In the genomic region with DNA sequence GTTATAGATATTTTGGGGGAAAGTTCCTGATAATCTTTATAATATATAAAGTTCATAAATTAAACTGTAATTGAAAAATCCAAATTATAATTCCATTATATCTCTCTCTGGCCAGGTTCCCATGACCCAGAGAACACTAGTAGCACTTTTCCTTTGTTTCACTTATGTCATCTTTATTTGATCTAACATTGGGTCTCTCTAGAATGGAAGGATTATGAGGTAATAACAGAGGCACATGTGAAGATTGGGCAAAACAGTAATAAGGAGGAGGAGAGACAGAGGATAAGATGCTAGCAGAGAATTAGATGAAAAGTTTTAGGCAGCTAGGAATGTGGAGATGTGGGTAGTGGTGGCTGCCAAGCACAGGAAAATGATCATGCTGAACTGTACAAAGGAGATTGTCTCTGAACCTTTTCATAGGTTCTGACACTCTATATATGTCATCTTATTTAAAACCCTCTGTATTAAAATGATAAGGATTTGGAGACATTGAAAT, we compare ENCODE assay signal across 9 cellular contexts. TPM values are rescaled to one million over a fixed set of nuclear protein-coding genes. Genes with fewer than 3 reads are reported as not detected.
DNase-seq lines count a peak whose midpoint lies in the region; ATAC-seq, FAIRE-seq and TF ChIP-seq lines count a peak whose summit lies in the region.
"Had no signal": no experiment of that assay in that cellular context is flagged by ENCODE, and none has a peak within 500 bp of the region (broad histone marks: within the 10 kb centered on the region; RNA-seq: fewer than 3 reads in every experiment).

No MANE protein-coding gene starts in this region.

- no TSS peak for BruUV-seq in GM12878 (replicated peaks; lab: Mats Ljungman, UMichigan)

- H3K9me3 ChIP-seq in SK-N-SH (no peaks in the 10 kb centered on the region), GM12878 (replicated peaks; ENCODE audit: control insufficient read depth, insufficient read depth, low read length) (no peaks in the 10 kb centered on the region), osteoblast (ENCODE audit: low read depth, low read length) (no peaks in the 10 kb centered on the region)

- peaks cover 87% of the 10 kb centered on the region for H3K79me2 ChIP-seq in SK-N-SH (ENCODE audit: insufficient read depth)
- peaks cover 91% of the 10 kb centered on the region for H3K79me2 ChIP-seq in GM12878 (ENCODE audit: control insufficient read depth, insufficient read depth, low read length)
- peaks cover 87% of the 10 kb centered on the region for H3K79me2 ChIP-seq in osteoblast (ENCODE audit: insufficient read depth, low read length)

- RAD21 ChIA-PET in GM12878 (lab: Charles Lee; ENCODE audit: unreplicated experiment): interaction anchor here (1.1 to 6.2 kb wide), 3 partner anchors 13 to 290 kb away, joined by 3 to 74 read pairs (median 4); no protein-coding TSS in a partner anchor

- no peak for TF ChIP-seq EP300 in SK-N-SH (IDR thresholded peaks at IDR 0.05; ENCODE audit: borderline replicate concordance in 1 of 2, low read depth in 1 of 2, low read length in 1 of 2)
- no peak for TF ChIP-seq EP300 in GM12878 (IDR thresholded peaks at IDR 0.05; ENCODE audit: borderline replicate concordance in 1 of 2, control insufficient read depth in 1 of 2, low read depth in 2 of 2, low read length in 2 of 2)

- H3K36me3 ChIP-seq in SK-N-SH (replicated peaks in 1 of 2; ENCODE audit: control insufficient read depth in 1 of 2, insufficient read depth in 2 of 2, low read length in 1 of 2) (peaks cover 0 to 3% of the 10 kb centered on the region in 2 experiments), GM12878 (ENCODE audit: control insufficient read depth in 2 of 2, insufficient read depth in 2 of 2, low read length in 1 of 2) (no peaks in the 10 kb centered on the region), osteoblast (ENCODE audit: insufficient read depth, low read length) (no peaks in the 10 kb centered on the region)

- H3K27me3 ChIP-seq in SK-N-SH (ENCODE audit: insufficient read depth) (no peaks in the 10 kb centered on the region), GM12878 (replicated peaks in 1 of 2; ENCODE audit: control insufficient read depth in 2 of 2, insufficient read depth in 2 of 2, low read length in 1 of 2) (no peaks in the 10 kb centered on the region), osteoblast (ENCODE audit: insufficient read depth, low read length) (no peaks in the 10 kb centered on the region)

- H2AFZ ChIP-seq in SK-N-SH (ENCODE audit: low read depth) (no peak overlapping the region), GM12878 (ENCODE audit: control insufficient read depth, low read depth, low read length) (no peak overlapping the region), osteoblast (ENCODE audit: low read length) (no peak overlapping the region)

- TF ChIP-seq CTCF in SK-N-SH (IDR thresholded peaks at IDR 0.05) (no peak), GM12878 (IDR thresholded peaks at IDR 0.05 in 2 of 3, conservative IDR thresholded peaks at IDR 0.05 in 1 of 3; ENCODE audit: control insufficient read depth in 2 of 3, extremely low read depth in 1 of 3, insufficient read depth in 1 of 3, low read depth in 3 of 3, low read length in 3 of 3) (no peak), osteoblast (IDR thresholded peaks at IDR 0.05; ENCODE audit: extremely low read depth, low read depth, low read length) (no peak)

- POLR2A ChIA-PET in SK-N-SH (lab: Yijun Ruan, JAX): no interaction called here
- POLR2A ChIA-PET in GM12878 (lab: Charles Lee): interaction anchor here (0.7 to 0.9 kb wide), 3 partner anchors 197 to 257 kb away, joined by 3 read pairs; no protein-coding TSS in a partner anchor

- SMC1A ChIA-PET in GM12878 (lab: Charles Lee; ENCODE audit: uncharacterized antibody, unreplicated experiment): interaction anchor here (1.3 to 10.6 kb wide), 5 partner anchors 17 to 125 kb away, joined by 3 to 199 read pairs (median 22); no protein-coding TSS in a partner anchor

- H3K4me2 ChIP-seq in SK-N-SH (peak overlapping the region; percentile 29; the same call in 1 of the 2 replicates), GM12878 (ENCODE audit: control insufficient read depth, insufficient read depth) (peak overlapping the region; percentile 77), osteoblast (ENCODE audit: insufficient read depth, low read length) (peak overlapping the region; percentile 9)

- H3K27ac ChIP-seq in SK-N-SH (ENCODE audit: low read depth in 2 of 2, low read length in 1 of 2) (peak overlapping the region in 1 of 2 experiments; percentile 19; a peak in 1 of 4 replicates), GM12878 (ENCODE audit: control insufficient read depth, insufficient read depth) (peak overlapping the region; percentile 63), osteoblast (ENCODE audit: low read depth, low read length) (no peak overlapping the region)

- H3K4me3 ChIP-seq in SK-N-SH (ENCODE audit: low read depth in 2 of 2, low read length in 1 of 2) (no peak overlapping the region), GM12878 (peak overlapping the region; percentile 48; the same call in 1 of the 2 replicates), osteoblast (ENCODE audit: insufficient read depth, low read length) (no peak overlapping the region)

- H4K20me1 ChIP-seq in SK-N-SH (ENCODE audit: insufficient read depth): peaks cover 73% of the 10 kb centered on the region
- H4K20me1 ChIP-seq in GM12878 (ENCODE audit: control insufficient read depth, insufficient read depth): no peaks in the 10 kb centered on the region
- H4K20me1 ChIP-seq in osteoblast (ENCODE audit: insufficient read depth, low read length): peaks cover 67% of the 10 kb centered on the region

- H3K9ac ChIP-seq in SK-N-SH (no peak overlapping the region), GM12878 (ENCODE audit: control insufficient read depth, insufficient read depth, low read length) (peak overlapping the region; percentile 26)

- ATAC-seq in SK-N-SH treated with all-trans-retinoic acid at 6 μM for 48 hours: no peak
- peak; percentile 8; the same call in 2 of the 3 replicates for ATAC-seq in GM12878
- no peak for ATAC-seq in GM21576 (IDR thresholded peaks at IDR 0.05; ENCODE audit: unreplicated experiment)

- no peaks in the 10 kb centered on the region for H3K9me2 ChIP-seq in SK-N-SH

- peaks cover 28% of the 10 kb centered on the region for H3F3A ChIP-seq in SK-N-SH (replicated peaks; ENCODE audit: insufficient read depth)

- in situ Hi-C loops in GM12878 (cut with MboI): no loop called here

- CTCF ChIA-PET in SK-N-SH (lab: Yijun Ruan, JAX) (interaction anchor here (2.1 kb wide), 1 partner anchor 16 kb away, joined by 5 read pairs; no protein-coding TSS in a partner anchor), GM12878 (lab: Yijun Ruan, JAX) (interaction anchor here (0.6 to 7.2 kb wide), 4 partner anchors 15 to 196 kb away, joined by 3 to 56 read pairs (median 7); no protein-coding TSS in a partner anchor)

- TF ChIP-seq RAD21 in SK-N-SH (IDR thresholded peaks at IDR 0.05; ENCODE audit: low read length) (no peak), GM12878 (IDR thresholded peaks at IDR 0.05; ENCODE audit: insufficient read depth, low read depth, low read length) (no peak)

- DNase-seq in SK-N-SH (no peak), H54 (ENCODE audit: insufficient read length, low spot score) (no peak), GM12878 (ENCODE audit: low read depth, low spot score) (no peak), osteoblast (ENCODE audit: insufficient read length, low spot score, missing footprints) (peak; percentile 65), activated gamma-delta T cell treated with Interleukin-2 at 50 U/mL for 16 hours (no peak), NCI-H345 (lab: John Stamatoyannopoulos, UW) (no peak)
- DNase-seq: NCI-H510A had no signal

- FAIRE-seq in H54 (lab: Jason Lieb, UNC) (peak; percentile 66), GM12878 (lab: Jason Lieb, UNC) (no peak)

- intact Hi-C loops in GM12878 (cut with micrococcal nuclease; ENCODE audit: unreplicated experiment): loop anchor here (5.0 kb wide), 2 partner anchors 72 to 112 kb away; no protein-coding TSS in a partner anchor

- H3K4me1 ChIP-seq in SK-N-SH (ENCODE audit: control insufficient read depth in 1 of 2, insufficient read depth in 2 of 2, low read depth in 1 of 2, low read length in 1 of 2) (peaks cover 10 to 15% of the 10 kb centered on the region in 2 experiments), GM12878 (ENCODE audit: control insufficient read depth, insufficient read depth, low read length) (peaks cover 10% of the 10 kb centered on the region; the same call in 1 of the 2 replicates), osteoblast (ENCODE audit: insufficient read depth, low read length) (peaks cover 31% of the 10 kb centered on the region)

- TF ChIP-seq POLR2A in H54 (IDR thresholded peaks at IDR 0.05; ENCODE audit: low read depth, low read length): no peak
- TF ChIP-seq POLR2A in GM12878 (IDR thresholded peaks at IDR 0.05; ENCODE audit: low read depth, low read length): no peak

TF ChIP-seq in SK-N-SH, 30 proteins besides CTCF, POLR2A, EP300 and RAD21 (continues in another document):
- no peak for TF ChIP-seq MXI1 (IDR thresholded peaks at IDR 0.05; ENCODE audit: low read depth, low read length)
- no peak for TF ChIP-seq JUND (IDR thresholded peaks at IDR 0.05)

TF ChIP-seq in GM12878, 131 proteins besides CTCF, POLR2A, EP300 and RAD21:
- no peak for TF ChIP-seq EED (IDR thresholded peaks at IDR 0.05; ENCODE audit: low read depth)
TF ChIP-seq in GM12878: peak in this region for 0.

RNA-seq across cellular contexts. Expression of gene TAB2, which starts 3.3 kb away (rescaled TPM):
- polyA plus RNA-seq in SK-N-SH (2012; rRNA removed) (24.4 and 29.5 TPM in 2 replicates), GM12878 (2011; rRNA removed) (66.3 and 75.5 TPM in 2 replicates), GM12878 (2014; fragmentation: Illumina TruSeq; extraction: Trizol) (48.6 and 68.8 TPM in 2 replicates), GM12878 (2014; fragmentation: Nextera tagmentation; extraction: Ambion mirVana) (10 to 100 TPM; 12.5 to 13.7 TPM), GM12878 (2014; rRNA removed) (23.1 and 24.5 TPM in 2 replicates), GM12878 (2016; fragmentation: Nextera tagmentation; extraction: Ambion mirVana) (10 to 100 TPM in 1 of 2 experiments, 1 to 10 TPM in 1; 8.9 to 10.5 TPM)
- 33.1 and 35.7 TPM in 2 replicates for polyA plus RNA-seq in SK-N-SH (2012; cell fraction: cytosol; rRNA removed)
- polyA plus RNA-seq in SK-N-SH (2012; cell fraction: nucleus; rRNA removed): 10.1 and 20.2 TPM in 2 replicates
- 134 and 148 TPM in 2 replicates for total RNA-seq in GM12878 (2013; cell fraction: nucleolus; rRNA removed)
- total RNA-seq in GM12878 (2014; rRNA removed) (21.5 and 25.1 TPM in 2 replicates), GM12878 (2014; rRNA removed; fragmentation: Illumina TruSeq; extraction: Trizol) (34.2 and 35.1 TPM in 2 replicates), GM12878 (2021) (38.1 and 38.4 TPM in 2 replicates), osteoblast (28.2 and 34.8 TPM in 2 replicates)
- polyA plus RNA-seq in GM12878 (2011; ENCODE audit: low read depth): 15.4 TPM
- 29.4 and 47.6 TPM in 2 replicates for polyA plus RNA-seq in GM12878 (2011; cell fraction: cytosol; rRNA removed)
- polyA plus RNA-seq in GM12878 (2011; cell fraction: nucleus; rRNA removed): 31.6 and 44.6 TPM in 2 replicates
- 19.0 and 26.7 TPM in 2 replicates for polyA plus RNA-seq in GM12878 (2012)
- polyA minus RNA-seq in GM12878 (2011; rRNA and poly(A)+ RNA removed): 97.6 and 138 TPM in 2 replicates
- 27.3 and 28.2 TPM in 2 replicates for polyA minus RNA-seq in GM12878 (2011; cell fraction: cytosol; rRNA and poly(A)+ RNA removed)
- 59.6 and 89.6 TPM in 2 replicates for polyA minus RNA-seq in GM12878 (2011; cell fraction: nucleus; rRNA and poly(A)+ RNA removed)

Comparison
In these comparisons a context has a peak if more than half of its experiments do, and no peak if none do; other contexts are left out.
1. H3K4me2 ChIP-seq: peak in every context shown above with its lines; median percentile 77 in GM12878; 29 in SK-N-SH; 9 in osteoblast.